8 cellular contexts compared by ENCODE assay signal in the genomic region with DNA sequence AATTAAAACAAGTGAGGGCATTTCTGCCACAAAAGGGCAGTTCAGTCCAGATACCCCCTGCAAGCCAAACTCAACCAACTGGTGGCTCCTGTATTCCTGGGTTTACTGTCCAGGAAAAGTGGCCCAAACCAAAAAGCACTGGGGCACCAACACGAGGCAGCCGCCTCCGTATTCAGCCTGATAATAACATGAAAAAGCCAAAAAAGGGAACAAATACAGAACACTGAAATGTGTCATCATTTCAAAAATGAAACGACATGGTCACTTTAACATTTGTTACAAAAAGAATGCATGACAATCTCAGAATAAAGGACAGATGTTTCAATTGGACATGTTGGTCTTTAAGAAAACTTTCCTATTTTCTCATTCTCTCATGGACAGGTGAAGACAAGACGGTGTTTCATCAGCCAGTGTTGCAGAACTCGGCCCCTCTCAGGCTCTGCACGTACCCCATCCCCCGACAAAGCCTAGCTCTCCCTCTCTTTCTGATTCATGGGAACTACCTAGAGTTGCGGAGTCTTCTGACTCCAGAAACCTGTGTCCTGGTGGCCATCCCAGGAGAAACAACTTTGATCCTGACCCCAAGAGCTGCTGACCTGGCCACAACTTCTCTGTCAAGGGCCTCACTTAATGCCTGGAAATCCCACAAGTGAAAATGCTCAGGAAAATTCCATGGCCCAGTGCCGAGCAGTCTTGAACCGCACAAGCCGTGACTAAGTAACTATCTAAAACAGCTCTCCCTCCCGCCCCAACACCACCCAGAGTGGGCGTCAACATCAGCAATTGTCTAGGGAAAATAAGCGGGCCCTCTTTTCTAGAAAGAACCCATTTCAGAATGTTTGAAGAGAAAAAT. TPM values are rescaled to one million over a fixed set of nuclear protein-coding genes. Genes with fewer than 3 reads are reported as not detected.
DNase-seq lines count a peak whose midpoint lies in the region; ATAC-seq and TF ChIP-seq lines count a peak whose summit lies in the region.

No MANE protein-coding gene starts in this region.

- peaks cover 46 to 74% (median 56%) of the 10 kb centered on the region in 4 donors for H3K4me1 Mint-ChIP-seq in CD4-positive, alpha-beta memory T cell
- peaks cover 64% of the 10 kb centered on the region for H3K4me1 Mint-ChIP-seq in activated CD4-positive, alpha-beta memory T cell treated with anti-CD3 and anti-CD28 coated beads for 36 hours (ENCODE audit: low read depth)

- peaks cover 16 to 36% of the 10 kb centered on the region in 2 donors for H3K36me3 Mint-ChIP-seq in CD4-positive, alpha-beta memory T cell
- H3K36me3 Mint-ChIP-seq in activated CD4-positive, alpha-beta memory T cell treated with anti-CD3 and anti-CD28 coated beads for 36 hours: peaks cover 28% of the 10 kb centered on the region

- no peaks in the 10 kb centered on the region for H3K27me3 ChIP-seq in CD4-positive, alpha-beta memory T cell (ENCODE audit: insufficient read depth, low read length)
- no peaks in the 10 kb centered on the region for H3K27me3 ChIP-seq in psoas muscle (ENCODE audit: insufficient read depth in 3 of 3, low read length in 2 of 3)

- H3K9me3 Mint-ChIP-seq in CD4-positive, alpha-beta memory T cell: no peaks in the 10 kb centered on the region
- no peaks in the 10 kb centered on the region for H3K9me3 Mint-ChIP-seq in activated CD4-positive, alpha-beta memory T cell treated with anti-CD3 and anti-CD28 coated beads for 36 hours

- peak overlapping the region; percentile 75 to 91 (median 82) for H3K4me3 Mint-ChIP-seq in CD4-positive, alpha-beta memory T cell
- H3K4me3 Mint-ChIP-seq in activated CD4-positive, alpha-beta memory T cell treated with anti-CD3 and anti-CD28 coated beads for 36 hours: peak overlapping the region; percentile 54

- H3K27ac Mint-ChIP-seq in CD4-positive, alpha-beta memory T cell: peak overlapping the region; percentile 86 to 98 (median 95)
- H3K27ac Mint-ChIP-seq in activated CD4-positive, alpha-beta memory T cell treated with anti-CD3 and anti-CD28 coated beads for 36 hours: peak overlapping the region; percentile 93

- POLR2A ChIA-PET in CD4-positive, alpha-beta memory T cell (lab: Charles Lee; ENCODE audit: partially characterized antibody): interaction anchor here (1.0 to 3.9 kb wide), 3 partner anchors 27 to 115 kb away, joined by 3 to 23 read pairs (median 3); a partner anchor contains a TSS
- POLR2A ChIA-PET in activated CD4-positive, alpha-beta memory T cell treated with anti-CD3 and anti-CD28 coated beads for 36 hours (lab: Charles Lee): interaction anchor here (1.5 to 6.7 kb wide), 6 partner anchors 10 to 101 kb away, joined by 4 to 95 read pairs (median 8); a partner anchor contains a TSS

- no peak for DNase-seq in CD4-positive, alpha-beta memory T cell
- peak; percentile 74 for DNase-seq in HFF-Myc (ENCODE audit: extremely low read depth, low read depth)
- DNase-seq in activated CD4-positive, alpha-beta memory T cell treated with anti-CD3 and anti-CD28 coated beads for 36 hours: peak; percentile 78
- peak; percentile 82 for DNase-seq in fibroblast of the conjunctiva (ENCODE audit: low read depth)
- DNase-seq in psoas muscle: peak; percentile 82
- no peak for DNase-seq in NCI-H2029 (lab: John Stamatoyannopoulos, UW)
- DNase-seq in NCI-H2081 treated with DMSO at 0.1 percent for 48 hours (lab: John Stamatoyannopoulos, UW): no peak

- intact Hi-C loops in CD4-positive, alpha-beta memory T cell (cut with micrococcal nuclease): loop anchor here (1.0 kb wide), 1 partner anchor 27 kb away; a partner anchor contains a TSS
- intact Hi-C loops in activated CD4-positive, alpha-beta memory T cell treated with anti-CD3 and anti-CD28 coated beads for 36 hours (cut with micrococcal nuclease): loop anchor here (1.0 kb wide), 5 partner anchors 17 to 115 kb away; no protein-coding TSS in a partner anchor
- intact Hi-C loops in psoas muscle (cut with DNase I): no loop called here

- H3K9me3 ChIP-seq in CD4-positive, alpha-beta memory T cell (ENCODE audit: control insufficient read depth in 1 of 2, low read length in 2 of 2): no peaks in the 10 kb centered on the region
- H3K9me3 ChIP-seq in psoas muscle: no peaks in the 10 kb centered on the region

- peak overlapping the region; percentile 79 for H3K27ac ChIP-seq in CD4-positive, alpha-beta memory T cell (ENCODE audit: low read depth, low read length)
- H3K27ac ChIP-seq in psoas muscle: peak overlapping the region; percentile 93

- no peak for TF ChIP-seq CTCF in HFF-Myc (IDR thresholded peaks at IDR 0.05; ENCODE audit: low read depth, low read length, missing control alignments)
- no peak for TF ChIP-seq CTCF in psoas muscle (IDR thresholded peaks at IDR 0.05)

- CTCF ChIA-PET in CD4-positive, alpha-beta memory T cell (lab: Charles Lee; ENCODE audit: partially characterized antibody): interaction anchor here (1.5 kb wide), 2 partner anchors 28 to 134 kb away, joined by 3 to 4 read pairs; no protein-coding TSS in a partner anchor
- CTCF ChIA-PET in activated CD4-positive, alpha-beta memory T cell treated with anti-CD3 and anti-CD28 coated beads for 36 hours (lab: Charles Lee): interaction anchor here (0.8 to 3.3 kb wide), 8 partner anchors 9 to 157 kb away, joined by 3 to 16 read pairs (median 3); a partner anchor contains a TSS

- peaks cover 0 to 2% of the 10 kb centered on the region in 2 donors for H3K27me3 Mint-ChIP-seq in CD4-positive, alpha-beta memory T cell
- no peaks in the 10 kb centered on the region for H3K27me3 Mint-ChIP-seq in activated CD4-positive, alpha-beta memory T cell treated with anti-CD3 and anti-CD28 coated beads for 36 hours

- ATAC-seq in psoas muscle: peak; percentile 64 to 72 (median 68)
- no peak for ATAC-seq in HG03469 (IDR thresholded peaks at IDR 0.05; ENCODE audit: unreplicated experiment)

- peaks cover 31% of the 10 kb centered on the region for H3K36me3 ChIP-seq in CD4-positive, alpha-beta memory T cell (ENCODE audit: insufficient read depth, low read length)
- H3K36me3 ChIP-seq in psoas muscle (ENCODE audit: insufficient read depth in 1 of 2, low read depth in 1 of 2): peaks cover 7 to 42% of the 10 kb centered on the region in 2 donors

- peaks cover 60% of the 10 kb centered on the region for H3K4me1 ChIP-seq in CD4-positive, alpha-beta memory T cell (ENCODE audit: insufficient read depth, low read length)
- peaks cover 46% of the 10 kb centered on the region for H3K4me1 ChIP-seq in psoas muscle

- WGBS in psoas muscle, 3 donors: 37 to 56% (median 44%) methylated on average over 15 of the region's 15 CpGs

- no peak overlapping the region for H3K4me3 ChIP-seq in CD4-positive, alpha-beta memory T cell (ENCODE audit: low read length in 2 of 2)
- H3K4me3 ChIP-seq in HFF-Myc (replicated peaks; ENCODE audit: low read depth, low read length) (peak overlapping the region; percentile 12), psoas muscle (peak overlapping the region; percentile 52)

RNA-seq across cellular contexts. Expression of a gene that starts 27.1 kb away (rescaled TPM):
- total RNA-seq in CD4-positive, alpha-beta memory T cell: 10 to 100 TPM; 52.6 to 61.0 TPM
- polyA plus RNA-seq in CD4-positive, alpha-beta memory T cell: 10 to 100 TPM in 1 of 2 donors, 1 to 10 TPM in 1; 5.2 to 24.3 TPM
- 10 to 100 TPM; 52.7 to 58.8 TPM for total RNA-seq in activated CD4-positive, alpha-beta memory T cell treated with anti-CD3 and anti-CD28 coated beads for 36 hours
- 10 to 100 TPM; 23.5 to 29.5 (median 26.2) TPM for total RNA-seq in psoas muscle
- polyA plus RNA-seq in psoas muscle: 10 to 100 TPM; 32.1 to 44.3 (median 34.2) TPM

RNA-seq across cellular contexts. Expression of a gene that starts 55.2 kb away (rescaled TPM):
- total RNA-seq in CD4-positive, alpha-beta memory T cell: not detected
- polyA plus RNA-seq in CD4-positive, alpha-beta memory T cell: not detected
- total RNA-seq in activated CD4-positive, alpha-beta memory T cell treated with anti-CD3 and anti-CD28 coated beads for 36 hours: not detected
- total RNA-seq in psoas muscle: under 1 TPM in 1 of 4 donors, not detected in 3; 0.06 TPM
- under 1 TPM; 0.06 to 0.17 (median 0.09) TPM for polyA plus RNA-seq in psoas muscle

Comparison
In these comparisons a context has a peak if more than half of its experiments do, and no peak if none do; other contexts are left out.
1. DNase-seq: peak in HFF-Myc (single experiment), activated CD4-positive, alpha-beta memory T cell treated with anti-CD3 and anti-CD28 coated beads for 36 hours (single experiment), fibroblast of the conjunctiva (single experiment) and psoas muscle (2 of 2); none in CD4-positive, alpha-beta memory T cell (0 of 5), NCI-H2029 (single experiment) and NCI-H2081 treated with DMSO at 0.1 percent for 48 hours (single experiment).
2. H3K4me3 ChIP-seq: peak in HFF-Myc (single experiment) and psoas muscle (single experiment); none in CD4-positive, alpha-beta memory T cell (0 of 2).
3. intact Hi-C loops: an anchor here in CD4-positive, alpha-beta memory T cell (1.0 kb wide) and activated CD4-positive, alpha-beta memory T cell treated with anti-CD3 and anti-CD28 coated beads for 36 hours (1.0 kb wide); none called in psoas muscle.